In the genomic region with DNA sequence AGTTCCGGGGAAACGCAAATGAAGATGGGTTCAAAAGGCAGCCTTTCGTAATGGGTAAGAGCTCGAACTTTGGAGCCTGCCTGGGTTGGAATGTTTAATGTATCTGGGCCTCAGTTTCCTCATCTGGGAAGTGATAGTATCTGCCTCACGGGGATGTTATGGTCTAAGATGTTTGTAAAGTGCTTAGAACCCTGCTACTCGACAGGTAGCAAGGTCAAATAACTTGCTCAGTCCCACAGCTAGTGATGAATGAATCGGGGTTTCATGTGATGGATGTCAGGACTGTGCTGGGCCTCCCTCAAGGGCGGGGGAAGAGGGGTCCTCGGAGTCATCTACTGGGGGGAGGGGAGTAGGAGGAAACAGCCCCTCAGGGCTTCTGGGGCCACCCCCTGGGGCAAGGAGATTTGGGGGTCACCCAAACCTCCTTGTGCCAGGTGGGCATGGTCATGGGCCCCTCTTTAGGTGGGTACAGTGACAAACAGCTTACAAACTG, we compare ENCODE assay signal across 8 cellular contexts. TPM values are rescaled to one million over a fixed set of nuclear protein-coding genes. Genes with fewer than 3 reads are reported as not detected.
DNase-seq lines count a peak whose midpoint lies in the region; ATAC-seq and TF ChIP-seq lines count a peak whose summit lies in the region.

No MANE protein-coding gene starts in this region.

- POLR2A ChIA-PET in AG04450 (lab: Yijun Ruan, JAX) = no interaction called here

- H3K27ac ChIP-seq in AG04450 (ENCODE audit: low read depth, low read length) = peak overlapping the region; percentile 47
- H3K27ac ChIP-seq in Karpas-422 (ENCODE audit: low read length) = peak overlapping the region; percentile 64

- H3K79me2 ChIP-seq in Karpas-422 (ENCODE audit: low read length) = peaks cover 8% of the 10 kb centered on the region

- H3K4me2 ChIP-seq in Karpas-422 (ENCODE audit: low read depth, low read length, poor library complexity, severe bottlenecking) = peak overlapping the region; percentile 87

- H3K27me3 ChIP-seq in AG04450 (ENCODE audit: control insufficient read depth, insufficient read depth, low read length) = no peaks in the 10 kb centered on the region
- H3K27me3 ChIP-seq in Karpas-422 (ENCODE audit: low read length) = no peaks in the 10 kb centered on the region

- H3K9me3 Mint-ChIP-seq in naive B cell = peaks cover 0 to 4% (median 0%) of the 10 kb centered on the region in 7 donors

- H3K9ac ChIP-seq in Karpas-422 (ENCODE audit: low read length) = peak overlapping the region; percentile 81

- TF ChIP-seq CTCF in AG04450 (IDR thresholded peaks at IDR 0.05; ENCODE audit: low read depth, low read length) (no peak), choroid plexus epithelial cell (conservative IDR thresholded peaks at IDR 0.05; ENCODE audit: low read depth, low read length) (no peak)

- H3K36me3 Mint-ChIP-seq in naive B cell = peaks cover 4 to 10% of the 10 kb centered on the region in 2 donors

- H3K9me3 ChIP-seq in AG04450 (ENCODE audit: control insufficient read depth, insufficient read depth, low read length) = no peaks in the 10 kb centered on the region
- H3K9me3 ChIP-seq in Karpas-422 (ENCODE audit: low read length) = no peaks in the 10 kb centered on the region

- peak overlapping the region; percentile 31; the same call in 1 of the 2 replicates for H2AFZ ChIP-seq in Karpas-422 (ENCODE audit: low read length)

- ATAC-seq in naive B cell (ENCODE audit: low read depth in 2 of 2) (no peak), HG03280 (IDR thresholded peaks at IDR 0.05; ENCODE audit: unreplicated experiment) (no peak)

- peaks cover 31 to 51% (median 35%) of the 10 kb centered on the region in 3 donors for H3K4me1 Mint-ChIP-seq in naive B cell

- H3K4me3 ChIP-seq in AG04450 (ENCODE audit: low read depth, low read length) (peak overlapping the region; percentile 87), Karpas-422 (ENCODE audit: low read length) (peak overlapping the region; percentile 68), choroid plexus epithelial cell (ENCODE audit: low read depth, low read length) (peak overlapping the region; percentile 85)

- DNase-seq in AG04450 (ENCODE audit: low read depth, low spot score) (no peak), Karpas-422 (peak; percentile 65), choroid plexus epithelial cell (ENCODE audit: low read depth) (no peak), naive B cell (no peak), NK-92 (lab: John Stamatoyannopoulos, UW; ENCODE audit: unreplicated experiment) (no peak), SHP77 (lab: John Stamatoyannopoulos, UW) (no peak), cerebellar nuclear complex (lab: John Stamatoyannopoulos, UW) (no peak)

- no peaks in the 10 kb centered on the region for H3K27me3 Mint-ChIP-seq in naive B cell

- H3K4me1 ChIP-seq in Karpas-422 (ENCODE audit: low read length) = peaks cover 35% of the 10 kb centered on the region

- no peaks in the 10 kb centered on the region for H4K20me1 ChIP-seq in Karpas-422 (ENCODE audit: insufficient read depth, low read depth, low read length)

- CTCF ChIA-PET in AG04450 (lab: Charles Lee) = interaction anchor here (1.4 to 2.3 kb wide), 3 partner anchors 7 to 76 kb away, joined by 6 to 18 read pairs (median 10); no protein-coding TSS in a partner anchor

- peak overlapping the region; percentile 26 to 95 (median 90) for H3K27ac Mint-ChIP-seq in naive B cell

- no peaks in the 10 kb centered on the region for H3K36me3 ChIP-seq in Karpas-422 (ENCODE audit: insufficient read depth, low read length)

- H3K9me2 ChIP-seq in Karpas-422 (replicated peaks; ENCODE audit: insufficient read depth, low read length) = no peaks in the 10 kb centered on the region

- peak overlapping the region; percentile 77 to 95 (median 90) for H3K4me3 Mint-ChIP-seq in naive B cell

RNA-seq across cellular contexts. Expression of gene PNPO, which starts 0.7 kb away (rescaled TPM):
- polyA plus RNA-seq in AG04450 (2011; rRNA removed) (14.5 and 15.2 TPM in 2 replicates), naive B cell (ENCODE audit: low read depth in 6 of 6) (10 to 100 TPM in 5 of 6 donors, 1 to 10 TPM in 1; 8.3 to 22.0 (median 15.8) TPM)
- polyA minus RNA-seq in AG04450 (2011; rRNA and poly(A)+ RNA removed) = 23.8 and 32.6 TPM in 2 replicates
- 26.8 and 32.0 TPM in 2 replicates for total RNA-seq in Karpas-422 (2014; rRNA removed; shearing (Covaris generic); ENCODE audit: low replicate concordance)

RNA-seq across cellular contexts. Expression of gene PRR15L, which starts 15.6 kb away (rescaled TPM):
- polyA plus RNA-seq in AG04450 (2011; rRNA removed) (not detected in 2 replicates), naive B cell (ENCODE audit: low read depth in 6 of 6) (under 1 TPM in 1 of 6 donors, not detected in 5; 0.25 TPM)
- not detected in 2 replicates for polyA minus RNA-seq in AG04450 (2011; rRNA and poly(A)+ RNA removed)
- total RNA-seq in Karpas-422 (2014; rRNA removed; shearing (Covaris generic); ENCODE audit: low replicate concordance) = 0.97 and 2.7 TPM in 2 replicates

RNA-seq across cellular contexts. Expression of gene CDK5RAP3, which starts 28.9 kb away (rescaled TPM):
- polyA plus RNA-seq in AG04450 (2011; rRNA removed) (71.2 and 79.7 TPM in 2 replicates), naive B cell (ENCODE audit: low read depth in 6 of 6) (10 to 100 TPM; 69.7 to 87.5 (median 84.0) TPM)
- 65.3 and 89.6 TPM in 2 replicates for polyA minus RNA-seq in AG04450 (2011; rRNA and poly(A)+ RNA removed)
- 213 and 402 TPM in 2 replicates for total RNA-seq in Karpas-422 (2014; rRNA removed; shearing (Covaris generic); ENCODE audit: low replicate concordance)

RNA-seq across cellular contexts. Expression of gene SP2, which starts 46.0 kb away (rescaled TPM):
- polyA plus RNA-seq in AG04450 (2011; rRNA removed) (2.7 and 3.9 TPM in 2 replicates), naive B cell (ENCODE audit: low read depth in 6 of 6) (10 to 100 TPM in 2 of 6 donors, 1 to 10 TPM in 4; 2.2 to 17.1 (median 9.4) TPM)
- 2.3 and 3.0 TPM in 2 replicates for polyA minus RNA-seq in AG04450 (2011; rRNA and poly(A)+ RNA removed)
- total RNA-seq in Karpas-422 (2014; rRNA removed; shearing (Covaris generic); ENCODE audit: low replicate concordance) = 3.6 and 4.4 TPM in 2 replicates
